Comparison of ENCODE assay signal across 1 cellular context in genomic region chr22:18960166-18960820, GRCh38. TPM values are rescaled to one million over a fixed set of nuclear protein-coding genes. Genes with fewer than 3 reads are reported as not detected.
"Had no signal": no experiment of that assay in that cellular context is flagged by ENCODE, and none has a peak within 500 bp of the region (broad histone marks: within the 10 kb centered on the region; RNA-seq: fewer than 3 reads in every experiment).

No MANE protein-coding gene starts in this region.

RNA-seq across cellular contexts. Expression of gene PRODH, which starts 24.2 kb away (rescaled TPM):
- total RNA-seq: SJSA1 had no signal
